ENCODE assay signal across 26 cellular contexts in genomic region chr10:68832596-68832995, GRCh38. TPM values are rescaled to one million over a fixed set of nuclear protein-coding genes. Genes with fewer than 3 reads are reported as not detected.
A peak's percentile ranks its signal among the peaks of the same experiment; 100 is the strongest.
DNase-seq lines count a peak whose midpoint lies in the region; ATAC-seq and TF ChIP-seq lines count a peak whose summit lies in the region.
"Had no signal": no experiment of that assay in that cellular context is flagged by ENCODE, and none has a peak within 500 bp of the region (broad histone marks: within the 10 kb centered on the region; RNA-seq: fewer than 3 reads in every experiment).

No MANE protein-coding gene starts in this region.

- no peaks in the 10 kb centered on the region for H3K79me1 ChIP-seq in mesenchymal stem cell (replicated peaks; ENCODE audit: low read length, poor library complexity, severe bottlenecking)

- no peak overlapping the region for H2BK120ac ChIP-seq in mesenchymal stem cell (ENCODE audit: low read depth, low read length)

- peaks cover 5% of the 10 kb centered on the region for H3K4me1 ChIP-seq in mesenchymal stem cell (ENCODE audit: control insufficient read depth, insufficient read depth, low read depth, low read length)
- H3K4me1 ChIP-seq: BE2C had no signal

- no peak overlapping the region for H3K14ac ChIP-seq in mesenchymal stem cell (ENCODE audit: low read length in 2 of 2)

- DNase-seq in astrocyte of the hippocampus (ENCODE audit: low read depth, low spot score) (peak; percentile 9), kidney tubule cell (ENCODE audit: low spot score) (peak; percentile 83), mesenchymal stem cell (no peak), renal cortical epithelial cell (ENCODE audit: low read depth) (peak; percentile 83), brain microvascular endothelial cell (no peak), H7 (no peak), Right ventricle myocardium inferior (ENCODE audit: missing footprints) (no peak)
- DNase-seq in stimulated activated CD4-positive, alpha-beta T cell treated with anti-CD3 and anti-CD28 coated beads, Interleukin-4, amount 100 ng/mL, for 24 hours, result no peak
- DNase-seq: 8988T; ACHN; BE2C; C1 segment of cervical spinal cord; CD4-positive, alpha-beta memory T cell; CD4-positive, CD25-positive, alpha-beta regulatory T cell; CD8-positive, alpha-beta memory T cell; COR-L47; DMS 273 treated with DMSO at 0.1 percent for 48 hours; DMS153; DMS53; DMS79; DND-41; EL; GDM1 had no signal

- H2BK5ac ChIP-seq in mesenchymal stem cell (ENCODE audit: low read depth, low read length, poor library complexity, severe bottlenecking), result no peak overlapping the region

- no peaks in the 10 kb centered on the region for H3K36me3 ChIP-seq in mesenchymal stem cell (ENCODE audit: control insufficient read depth in 1 of 2, insufficient read depth in 2 of 2, low read depth in 1 of 2, low read length in 2 of 2)
- H3K36me3 ChIP-seq in brain microvascular endothelial cell (replicated peaks), result no peaks in the 10 kb centered on the region
- no peaks in the 10 kb centered on the region for H3K36me3 ChIP-seq in H7 (replicated peaks; ENCODE audit: control insufficient read depth, insufficient read depth, low read length)
- H3K36me3 ChIP-seq: BE2C, BLaER1 had no signal

- WGBS in mesenchymal stem cell, result 88% methylated on average over 4 of the region's 4 CpGs

- H4K91ac ChIP-seq in mesenchymal stem cell (ENCODE audit: low read length), result no peak overlapping the region

- no peak for ATAC-seq in Right ventricle myocardium inferior
- ATAC-seq: GM12878 had no signal

- H2BK12ac ChIP-seq in mesenchymal stem cell (ENCODE audit: low read length in 2 of 2), result no peak overlapping the region

- no peak overlapping the region for H2AK5ac ChIP-seq in mesenchymal stem cell (ENCODE audit: low read length, severe bottlenecking)

- peak overlapping the region; percentile 5 for H3K4me2 ChIP-seq in mesenchymal stem cell (ENCODE audit: low read length, poor library complexity, severe bottlenecking)
- H3K4me2 ChIP-seq: BLaER1 had no signal

- no peak overlapping the region for H3K27ac ChIP-seq in mesenchymal stem cell (ENCODE audit: low read length, poor library complexity, severe bottlenecking)
- H3K27ac ChIP-seq in brain microvascular endothelial cell, result no peak overlapping the region
- H3K27ac ChIP-seq: BLaER1 had no signal

- H3K9me3 ChIP-seq in mesenchymal stem cell (ENCODE audit: control insufficient read depth, low read length), result no peaks in the 10 kb centered on the region
- H3K9me3 ChIP-seq: BE2C, BLaER1 had no signal

- no peak overlapping the region for H3K18ac ChIP-seq in mesenchymal stem cell (ENCODE audit: low read depth in 1 of 2, low read length in 2 of 2)

- no peak overlapping the region for H2AFZ ChIP-seq in mesenchymal stem cell (ENCODE audit: low read depth, low read length)

- H3K23ac ChIP-seq in mesenchymal stem cell (ENCODE audit: low read length in 2 of 2), result no peak overlapping the region

- no peak overlapping the region for H2BK15ac ChIP-seq in mesenchymal stem cell (ENCODE audit: low read depth, poor library complexity, severe bottlenecking)

- H3K4me3 ChIP-seq in mesenchymal stem cell (ENCODE audit: insufficient read depth in 1 of 2, low read depth in 1 of 2, low read length in 2 of 2) (no peak overlapping the region), brain microvascular endothelial cell (ENCODE audit: low read depth, low read length) (no peak overlapping the region), H7 (ENCODE audit: insufficient read depth, low read depth, low read length) (no peak overlapping the region)
- H3K4me3 ChIP-seq: BLaER1, GM12878 had no signal

- no peak for TF ChIP-seq CTCF in brain microvascular endothelial cell (IDR thresholded peaks at IDR 0.05; ENCODE audit: low read depth, low read length, missing control alignments)

- H4K8ac ChIP-seq in mesenchymal stem cell (ENCODE audit: low read length), result no peak overlapping the region

- in situ Hi-C loops in brain microvascular endothelial cell (cut with HindIII; ENCODE audit: low pct_ligation_motif_present, low sequenced_read_pairs), result no loop called here

- H3K27me3 ChIP-seq in mesenchymal stem cell (ENCODE audit: control insufficient read depth in 1 of 2, insufficient read depth in 1 of 2, low read length in 2 of 2), result peaks cover 18 to 47% of the 10 kb centered on the region in 2 experiments
- peaks cover 6% of the 10 kb centered on the region for H3K27me3 ChIP-seq in brain microvascular endothelial cell (replicated peaks)
- H3K27me3 ChIP-seq in H7 (ENCODE audit: control insufficient read depth, insufficient read depth, low read length), result peaks cover 8% of the 10 kb centered on the region
- H3K27me3 ChIP-seq: BE2C, BLaER1 had no signal

- no peak overlapping the region for H3K9ac ChIP-seq in mesenchymal stem cell (ENCODE audit: low read length)
- H3K9ac ChIP-seq: BLaER1 had no signal

- intact Hi-C loops in Right ventricle myocardium inferior (cut with DNase I), result no loop called here

- no peak overlapping the region for H3K4ac ChIP-seq in mesenchymal stem cell (ENCODE audit: low read depth in 1 of 2, low read length in 2 of 2)

RNA-seq across cellular contexts. Expression of gene STOX1, which starts 5.3 kb away (rescaled TPM):
- polyA plus RNA-seq in mesenchymal stem cell (2013, experiment 1 of 2), result 0.10 TPM
- polyA plus RNA-seq in mesenchymal stem cell (2013, experiment 2 of 2), result 0.10 TPM
- total RNA-seq in renal cortical epithelial cell, result 0.35 and 2.9 TPM in 2 replicates
- total RNA-seq in H7 (2014; rRNA removed; shearing (Covaris generic)), result 2.4 TPM in 2 replicates
- 0.41 TPM for total RNA-seq in Right ventricle myocardium inferior
- polyA plus RNA-seq: CD14-positive monocyte; CD8-positive, alpha-beta memory T cell had no signal

Comparison
In these comparisons a context has a peak if more than half of its experiments do, and no peak if none do; other contexts are left out.
1. DNase-seq: peak in astrocyte of the hippocampus (single experiment), kidney tubule cell (single experiment) and renal cortical epithelial cell (single experiment); none in mesenchymal stem cell (single experiment), brain microvascular endothelial cell (single experiment), H7 (single experiment), stimulated activated CD4-positive, alpha-beta T cell treated with anti-CD3 and anti-CD28 coated beads, Interleukin-4, amount 100 ng/mL, for 24 hours (single experiment) and Right ventricle myocardium inferior (single experiment).